8 cellular contexts compared by ENCODE assay signal in genomic region chr9:128558431-128559310, GRCh38. TPM values are rescaled to one million over a fixed set of nuclear protein-coding genes. Genes with fewer than 3 reads are reported as not detected.
A peak's percentile ranks its signal among the peaks of the same experiment; 100 is the strongest.
DNase-seq lines count a peak whose midpoint lies in the region; ATAC-seq and TF ChIP-seq lines count a peak whose summit lies in the region.

No MANE protein-coding gene starts in this region.

- no peaks in the 10 kb centered on the region for H3K27me3 ChIP-seq in dorsolateral prefrontal cortex

- H3K4me1 Mint-ChIP-seq in HFFc6 (ENCODE audit: low read depth), result peaks cover 6% of the 10 kb centered on the region

- peak overlapping the region; percentile 94 for H3K27ac Mint-ChIP-seq in HFFc6

- DNase-seq in ELR (ENCODE audit: low read depth), result peak; percentile 85
- DNase-seq in HFFc6, result peak; percentile 91
- peak; percentile 94 for DNase-seq in NCI-H1436 (lab: John Stamatoyannopoulos, UW)
- DNase-seq in activated CD4-positive, alpha-beta T cell treated with anti-CD3 and anti-CD28 coated beads for 48 hours, result peak; percentile 76
- DNase-seq in dorsolateral prefrontal cortex, result peak; percentile 72 to 95 (median 88)
- peak; percentile 87 to 92 for DNase-seq in lung microvascular endothelial cell (ENCODE audit: low read depth in 2 of 2)
- DNase-seq in stimulated activated CD8-positive, alpha-beta memory T cell treated with anti-CD3 and anti-CD28 coated beads, Interleukin-4, amount 100 ng/mL, for 48 hours, result peak; percentile 81

- no peak for TF ChIP-seq CTCF in HFFc6 (IDR thresholded peaks at IDR 0.05)
- TF ChIP-seq CTCF in dorsolateral prefrontal cortex (IDR thresholded peaks at IDR 0.05 in 54 of 56, conservative IDR thresholded peaks at IDR 0.05 in 2 of 56; ENCODE audit: low read depth in 1 of 56, partially characterized antibody in 56 of 56), result peak in 11 of 56 donors; percentile 10 to 47 (median 16)

- peak overlapping the region in 50 of 59 donors; percentile 1 to 97 (median 27) for H3K4me3 ChIP-seq in dorsolateral prefrontal cortex

- H3K9me3 Mint-ChIP-seq in HFFc6, result no peaks in the 10 kb centered on the region

- intact Hi-C loops in dorsolateral prefrontal cortex (cut with DNase I), result loop anchor here in 1 of 2 donors (10.0 kb wide), 1 partner anchor 234 kb away; the partner anchor contains the start of genes COQ4 and TRUB2

- peak overlapping the region; percentile 8 to 91 (median 76) for H3K27ac ChIP-seq in dorsolateral prefrontal cortex

- peaks cover 4% of the 10 kb centered on the region for H3K27me3 Mint-ChIP-seq in HFFc6 (ENCODE audit: insufficient read depth)

- peaks cover 20% of the 10 kb centered on the region for H3K36me3 Mint-ChIP-seq in HFFc6 (ENCODE audit: low read depth)

- H3K4me3 Mint-ChIP-seq in HFFc6, result peak overlapping the region; percentile 80

- no peak for ATAC-seq in GM21515 (IDR thresholded peaks at IDR 0.05; ENCODE audit: unreplicated experiment)

RNA-seq across cellular contexts. Expression of gene SPTAN1, which starts 6.3 kb away (rescaled TPM):
- total RNA-seq in HFFc6 (2021; fragmentation: NEBNext Ultra II Directional; extraction: Animal tissue kit (Norgen Biotek cat#: 25700)), result 100 to 1,000 TPM; 316 to 368 (median 327) TPM
- total RNA-seq in dorsolateral prefrontal cortex (1,000 to 10,000 TPM in 93 of 120 experiments, 100 to 1,000 TPM in 27; 588 to 1,376 (median 1,110) TPM), lung microvascular endothelial cell (412 and 449 TPM in 2 replicates)

RNA-seq across cellular contexts. Expression of gene GLE1, which starts 54.2 kb away (rescaled TPM):
- total RNA-seq in HFFc6 (2021; fragmentation: NEBNext Ultra II Directional; extraction: Animal tissue kit (Norgen Biotek cat#: 25700)), result 10 to 100 TPM; 22.2 to 26.7 (median 24.7) TPM
- total RNA-seq in dorsolateral prefrontal cortex (10 to 100 TPM; 11.7 to 22.4 (median 16.7) TPM), lung microvascular endothelial cell (8.5 and 10.9 TPM in 2 replicates)
